ENCODE assay signal across 7 cellular contexts in genomic region chr3:39150170-39150802, GRCh38. TPM values are rescaled to one million over a fixed set of nuclear protein-coding genes. Genes with fewer than 3 reads are reported as not detected.
DNase-seq lines count a peak whose midpoint lies in the region; ATAC-seq and TF ChIP-seq lines count a peak whose summit lies in the region.

No MANE protein-coding gene starts in this region.

- POLR2A ChIA-PET in OCI-LY7 (lab: Charles Lee), result interaction anchor here (0.6 to 2.1 kb wide), 8 partner anchors 9 to 141 kb away, joined by 3 to 9 read pairs (median 4); partner anchors contain the start of genes GORASP1 and TTC21A

- H3K4me3 ChIP-seq in GM12864 (ENCODE audit: low read depth, low read length), result peak overlapping the region; percentile 87
- H3K4me3 ChIP-seq in OCI-LY7 (ENCODE audit: low read depth, low read length, poor library complexity, severe bottlenecking), result peak overlapping the region; percentile 79
- peak overlapping the region; percentile 91 for H3K4me3 ChIP-seq in effector memory CD4-positive, alpha-beta T cell (ENCODE audit: insufficient read depth, low read depth, low read length, poor library complexity, severe bottlenecking)
- H3K4me3 ChIP-seq in ovary, result peak overlapping the region; percentile 99

- peaks cover 71% of the 10 kb centered on the region for H3K79me2 ChIP-seq in OCI-LY7 (ENCODE audit: insufficient read depth, low read depth, low read length)

- H4K20me1 ChIP-seq in OCI-LY7 (ENCODE audit: insufficient read depth, low read length), result 0 out of 2 replicates have a peak, but pooled peaks cover 6% of the 10 kb centered on the region

- no TSS peak for BruUV-seq in OCI-LY7 (replicated peaks; lab: Mats Ljungman, UMichigan)

- H3K27ac ChIP-seq in OCI-LY7 (ENCODE audit: low read depth, low read length, poor library complexity, severe bottlenecking) (peak overlapping the region; percentile 90), ovary (peak overlapping the region; percentile 91 to 95)
- peak overlapping the region; percentile 99 for H3K27ac ChIP-seq in effector memory CD4-positive, alpha-beta T cell (ENCODE audit: insufficient read depth, low read length, poor library complexity, severe bottlenecking)

- peak; percentile 15 for TF ChIP-seq CTCF in GM12864 (IDR thresholded peaks at IDR 0.05; ENCODE audit: low read depth, low read length, missing control alignments)
- TF ChIP-seq CTCF in OCI-LY7 (conservative IDR thresholded peaks at IDR 0.05; ENCODE audit: low read length), result peak; percentile 37; the same call in 1 of the 2 replicates
- no peak for TF ChIP-seq CTCF in ovary (IDR thresholded peaks at IDR 0.05)

- no peak for TF ChIP-seq POLR2A in ovary (IDR thresholded peaks at IDR 0.05)

- 23 to 35% (median 24%) methylated on average over 5 of the region's 5 CpGs for WGBS in ovary, 3 donors

- H3K9me3 ChIP-seq in OCI-LY7 (ENCODE audit: low read length) (no peaks in the 10 kb centered on the region), ovary (no peaks in the 10 kb centered on the region)
- no peaks in the 10 kb centered on the region for H3K9me3 ChIP-seq in effector memory CD4-positive, alpha-beta T cell (ENCODE audit: control insufficient read depth, low read length)

- no peaks in the 10 kb centered on the region for H3K9me2 ChIP-seq in OCI-LY7 (ENCODE audit: insufficient read depth, low read length)

- CTCF ChIA-PET in OCI-LY7 (lab: Charles Lee; ENCODE audit: unreplicated experiment), result interaction anchor here (0.6 to 1.3 kb wide), 3 partner anchors 23 to 138 kb away, joined by 4 to 5 read pairs (median 5); no protein-coding TSS in a partner anchor

- no peak for ATAC-seq in sciatic nerve
- ATAC-seq in GM18511 (IDR thresholded peaks at IDR 0.05; ENCODE audit: unreplicated experiment), result no peak
- no peak for ATAC-seq in GM19463 (IDR thresholded peaks at IDR 0.05; ENCODE audit: unreplicated experiment)

- DNase-seq in GM12864 (ENCODE audit: low read depth) (no peak), OCI-LY7 (ENCODE audit: low spot score) (no peak), ovary (peak in 2 of 5 donors; percentile 35 to 42), sciatic nerve (ENCODE audit: low spot score) (no peak)
- DNase-seq in effector memory CD4-positive, alpha-beta T cell, result no peak

- no peaks in the 10 kb centered on the region for H3K27me3 ChIP-seq in effector memory CD4-positive, alpha-beta T cell (replicated peaks; ENCODE audit: control insufficient read depth, insufficient read depth, low read length, poor library complexity, severe bottlenecking)
- no peaks in the 10 kb centered on the region for H3K27me3 ChIP-seq in ovary

- intact Hi-C loops in OCI-LY7 (cut with micrococcal nuclease; ENCODE audit: unreplicated experiment) (no loop called here), ovary (cut with DNase I) (no loop called here), sciatic nerve (cut with DNase I) (no loop called here)

- H3K36me3 ChIP-seq in OCI-LY7 (ENCODE audit: insufficient read depth, low read length) (peaks cover 13% of the 10 kb centered on the region), ovary (no peaks in the 10 kb centered on the region)
- peaks cover 14% of the 10 kb centered on the region for H3K36me3 ChIP-seq in effector memory CD4-positive, alpha-beta T cell (ENCODE audit: control insufficient read depth, insufficient read depth, low read length)

- peak overlapping the region; percentile 92 for H3K4me2 ChIP-seq in OCI-LY7 (ENCODE audit: low read length)

- H3K4me1 ChIP-seq in OCI-LY7 (ENCODE audit: insufficient read depth, low read length, poor library complexity, severe bottlenecking) (peaks cover 70% of the 10 kb centered on the region), ovary (ENCODE audit: insufficient read depth) (peaks cover 38% of the 10 kb centered on the region)
- H3K4me1 ChIP-seq in effector memory CD4-positive, alpha-beta T cell (ENCODE audit: control insufficient read depth, insufficient read depth, low read length, poor library complexity, severe bottlenecking), result peaks cover 68% of the 10 kb centered on the region

- no peak overlapping the region for H2AFZ ChIP-seq in OCI-LY7 (ENCODE audit: low read length)

- TF ChIP-seq EP300 in ovary (IDR thresholded peaks at IDR 0.05), result no peak

RNA-seq across cellular contexts. Expression of gene CSRNP1, which starts 3.1 kb away (rescaled TPM):
- 9.5 and 10.5 TPM in 2 replicates for total RNA-seq in OCI-LY7 (2014; rRNA removed; shearing (Covaris generic))
- 9.4 and 9.7 TPM in 2 replicates for total RNA-seq in OCI-LY7 (2022)
- total RNA-seq in ovary, result 100 to 1,000 TPM in 2 of 7 donors, 10 to 100 TPM in 5; 22.4 to 118 (median 54.9) TPM
- polyA plus RNA-seq in ovary, result 10 to 100 TPM in 1 of 2 donors, 1 to 10 TPM in 1; 6.5 to 24.7 TPM
- 51.7 TPM for total RNA-seq in sciatic nerve

RNA-seq across cellular contexts. Expression of gene XIRP1, which starts 42.1 kb away (rescaled TPM):
- total RNA-seq in OCI-LY7 (2014; rRNA removed; shearing (Covaris generic)), result not detected in 2 replicates
- not detected in 2 replicates for total RNA-seq in OCI-LY7 (2022)
- total RNA-seq in ovary, result under 1 TPM in 2 of 7 donors, not detected in 5; 0.10 to 0.11 TPM
- polyA plus RNA-seq in ovary, result under 1 TPM; 0.04 to 0.13 TPM
- total RNA-seq in sciatic nerve, result 0.04 TPM

RNA-seq across cellular contexts. Expression of gene TTC21A, which starts 42.8 kb away (rescaled TPM):
- total RNA-seq in OCI-LY7 (2014; rRNA removed; shearing (Covaris generic)), result 10.5 and 12.8 TPM in 2 replicates
- 27.1 and 32.3 TPM in 2 replicates for total RNA-seq in OCI-LY7 (2022)
- total RNA-seq in ovary, result 10 to 100 TPM in 3 of 7 donors, 1 to 10 TPM in 4; 4.8 to 21.4 (median 9.1) TPM
- polyA plus RNA-seq in ovary, result 1 to 10 TPM; 4.2 to 4.8 TPM
- 13.4 TPM for total RNA-seq in sciatic nerve

RNA-seq across cellular contexts. Expression of gene GORASP1, which starts 42.9 kb away (rescaled TPM):
- total RNA-seq in OCI-LY7 (2014; rRNA removed; shearing (Covaris generic)), result 44.8 and 59.9 TPM in 2 replicates
- total RNA-seq in OCI-LY7 (2022), result 51.5 and 57.9 TPM in 2 replicates
- 10 to 100 TPM; 38.0 to 54.5 (median 47.8) TPM for total RNA-seq in ovary
- polyA plus RNA-seq in ovary, result 10 to 100 TPM; 31.4 to 32.5 TPM
- 55.8 TPM for total RNA-seq in sciatic nerve

Comparison
In these comparisons a context has a peak if more than half of its experiments do, and no peak if none do; other contexts are left out.
1. CTCF ChIP-seq: peak in GM12864 (single experiment) and OCI-LY7 (single experiment); none in ovary (0 of 3).
2. Peak in every context shown above with its lines, with median percentiles within 50 percentile points of each other: H3K4me3 ChIP-seq and H3K27ac ChIP-seq.